ENCODE assay signal across 15 cellular contexts in genomic region chr10:5942471-5942870, GRCh38. TPM values are rescaled to one million over a fixed set of nuclear protein-coding genes. Genes with fewer than 3 reads are reported as not detected.
DNase-seq lines count a peak whose midpoint lies in the region; ATAC-seq and TF ChIP-seq lines count a peak whose summit lies in the region.
"Had no signal": no experiment of that assay in that cellular context is flagged by ENCODE, and none has a peak within 500 bp of the region (broad histone marks: within the 10 kb centered on the region; RNA-seq: fewer than 3 reads in every experiment).

No MANE protein-coding gene starts in this region.

- H3K9ac ChIP-seq in mammary epithelial cell (ENCODE audit: insufficient read depth, low read length) = no peak overlapping the region

- no peak for TF ChIP-seq CTCF in breast epithelium (IDR thresholded peaks at IDR 0.05)
- no peak for TF ChIP-seq CTCF in mammary epithelial cell (conservative IDR thresholded peaks at IDR 0.05 in 1 of 2, IDR thresholded peaks at IDR 0.05 in 1 of 2; ENCODE audit: extremely low read depth in 1 of 2, insufficient read depth in 1 of 2, low read depth in 1 of 2, low read length in 2 of 2)
- no peak for TF ChIP-seq CTCF in psoas muscle (IDR thresholded peaks at IDR 0.05)
- TF ChIP-seq CTCF in vagina (IDR thresholded peaks at IDR 0.05) = no peak

- H3K9me3 ChIP-seq in breast epithelium (no peaks in the 10 kb centered on the region), mammary epithelial cell (replicated peaks; ENCODE audit: insufficient read depth, low read length) (no peaks in the 10 kb centered on the region), psoas muscle (no peaks in the 10 kb centered on the region), vagina (no peaks in the 10 kb centered on the region)

- no peak overlapping the region for H3K4me3 ChIP-seq in breast epithelium
- no peak overlapping the region for H3K4me3 ChIP-seq in mammary epithelial cell (replicated peaks in 1 of 3; ENCODE audit: insufficient read depth in 1 of 3, low read depth in 2 of 3, low read length in 3 of 3)
- no peak overlapping the region for H3K4me3 ChIP-seq in psoas muscle
- no peak overlapping the region for H3K4me3 ChIP-seq in vagina

- ATAC-seq in psoas muscle = peak in 3 of 4 donors; percentile 8 to 19 (median 11)
- no peak for ATAC-seq in HG03439 (IDR thresholded peaks at IDR 0.05; ENCODE audit: unreplicated experiment)
- ATAC-seq: activated CD8-positive, alpha-beta memory T cell treated with anti-CD3 and anti-CD28 coated beads, Interleukin-2, amount 10 ng/mL, durations not matched to agents 7 days and 5 days had no signal

- 100% methylated on average over 8 of the region's 16 CpGs for WGBS in mammary epithelial cell (ENCODE audit: low coverage, missing lambda C conversion rate)
- WGBS in psoas muscle, 3 donors = 64 to 71% (median 71%) methylated on average over 16 of the region's 16 CpGs

- TF ChIP-seq POLR2A in breast epithelium (IDR thresholded peaks at IDR 0.05) (no peak), vagina (IDR thresholded peaks at IDR 0.05) (no peak)

- in situ Hi-C loops in mammary epithelial cell (cut with MboI; ENCODE audit: low sequenced_read_pairs in 2 of 2) = loop anchor here in 1 of 2 donors (10.0 kb wide), 1 partner anchor 142 kb away; the partner anchor contains the start of gene RBM17

- intact Hi-C loops in breast epithelium (cut with DNase I; ENCODE audit: low total_unique reads) = loop anchor here (10.0 kb wide), 1 partner anchor 142 kb away; the partner anchor contains the start of gene RBM17
- intact Hi-C loops in mammary epithelial cell (cut with micrococcal nuclease) = no loop called here
- intact Hi-C loops in psoas muscle (cut with DNase I) = no loop called here
- intact Hi-C loops in vagina (cut with DNase I) = no loop called here

- no peak overlapping the region for H3K4me2 ChIP-seq in mammary epithelial cell (ENCODE audit: insufficient read depth, low read depth, low read length)

- H3K79me2 ChIP-seq in mammary epithelial cell (ENCODE audit: insufficient read depth, low read length) = no peaks in the 10 kb centered on the region

- peaks cover 3% of the 10 kb centered on the region for H3K36me3 ChIP-seq in breast epithelium
- peaks cover 7% of the 10 kb centered on the region for H3K36me3 ChIP-seq in mammary epithelial cell (ENCODE audit: insufficient read depth, low read length)
- H3K36me3 ChIP-seq in psoas muscle (ENCODE audit: insufficient read depth in 1 of 2, low read depth in 1 of 2) = peaks cover 0 to 17% of the 10 kb centered on the region in 2 donors
- peaks cover 5 to 7% of the 10 kb centered on the region in 2 donors for H3K36me3 ChIP-seq in vagina

- DNase-seq in breast epithelium (ENCODE audit: low spot score in 2 of 2) = no peak
- no peak for DNase-seq in mammary epithelial cell
- DNase-seq in left kidney (ENCODE audit: low read depth, low spot score) = peak; percentile 32
- DNase-seq in psoas muscle = peak; percentile 60 to 75
- DNase-seq in vagina (ENCODE audit: extremely low spot score in 2 of 2) = no peak
- DNase-seq in NAMALWA (ENCODE audit: low spot score) = no peak
- no peak for DNase-seq in kidney glomerular epithelial cell (lab: John Stamatoyannopoulos, UW)
- DNase-seq: 8988T; activated CD8-positive, alpha-beta memory T cell treated with anti-CD3 and anti-CD28 coated beads, Interleukin-2, amount 10 ng/mL, durations not matched to agents 7 days and 5 days; activated naive CD8-positive, alpha-beta T cell treated with anti-CD3 and anti-CD28 coated beads for 36 hours; Calu3; foreskin keratinocyte; NCI-H748 treated with DMSO at 0.1 percent for 48 hours; trophoblast cell had no signal

- no TSS peak for BruUV-seq in mammary epithelial cell (replicated peaks; lab: Mats Ljungman, UMichigan)

- dilution Hi-C loops in mammary epithelial cell (cut with HindIII; ENCODE audit: low sequenced_read_pairs) = no loop called here

- peak overlapping the region; percentile 50 to 80 for H3K27ac ChIP-seq in breast epithelium
- no peak overlapping the region for H3K27ac ChIP-seq in mammary epithelial cell (ENCODE audit: insufficient read depth, low read depth, low read length)
- H3K27ac ChIP-seq in psoas muscle = peak overlapping the region; percentile 53
- peak overlapping the region; percentile 83 for H3K27ac ChIP-seq in vagina
- H3K27ac ChIP-seq: foreskin keratinocyte had no signal

- no peak overlapping the region for H2AFZ ChIP-seq in mammary epithelial cell (ENCODE audit: low read depth, low read length)

- no peaks in the 10 kb centered on the region for H3K27me3 ChIP-seq in breast epithelium
- no peaks in the 10 kb centered on the region for H3K27me3 ChIP-seq in mammary epithelial cell (ENCODE audit: insufficient read depth, low read length)
- no peaks in the 10 kb centered on the region for H3K27me3 ChIP-seq in psoas muscle (ENCODE audit: insufficient read depth in 3 of 3, low read length in 2 of 3)
- H3K27me3 ChIP-seq in vagina = no peaks in the 10 kb centered on the region
- H3K27me3 ChIP-seq: foreskin keratinocyte had no signal

- CTCF ChIA-PET in mammary epithelial cell (lab: Charles Lee; ENCODE audit: low non-redundant PET) = no interaction called here

- H4K20me1 ChIP-seq in mammary epithelial cell (ENCODE audit: insufficient read depth, low read length) = no peaks in the 10 kb centered on the region

- peaks cover 5 to 22% of the 10 kb centered on the region in 2 donors for H3K4me1 ChIP-seq in breast epithelium
- H3K4me1 ChIP-seq in mammary epithelial cell (ENCODE audit: insufficient read depth, low read length) = peaks cover 29% of the 10 kb centered on the region
- peaks cover 31% of the 10 kb centered on the region for H3K4me1 ChIP-seq in psoas muscle
- H3K4me1 ChIP-seq in vagina = peaks cover 49% of the 10 kb centered on the region

RNA-seq across cellular contexts. Expression of gene IL15RA, which starts 34.9 kb away (rescaled TPM):
- total RNA-seq in breast epithelium (10 to 100 TPM; 15.1 to 35.7 (median 25.9) TPM), mammary epithelial cell (1 to 10 TPM; 1.8 to 2.2 TPM), psoas muscle (10 to 100 TPM in 1 of 4 donors, 1 to 10 TPM in 3; 7.9 to 10.9 (median 9.5) TPM), vagina (41.0 TPM)
- polyA plus RNA-seq in mammary epithelial cell (2.6 TPM), psoas muscle (10 to 100 TPM in 2 of 3 donors, 1 to 10 TPM in 1; 8.9 to 13.1 (median 11.2) TPM)
- 1.3 TPM for polyA minus RNA-seq in mammary epithelial cell

RNA-seq across cellular contexts. Expression of gene FBH1, which starts 52.4 kb away (rescaled TPM):
- 100 to 1,000 TPM in 2 of 3 donors, 10 to 100 TPM in 1; 91.2 to 115 (median 109) TPM for total RNA-seq in breast epithelium
- 10 to 100 TPM; 62.7 to 77.3 TPM for total RNA-seq in mammary epithelial cell
- polyA plus RNA-seq in mammary epithelial cell = 49.3 TPM
- 161 TPM for polyA minus RNA-seq in mammary epithelial cell
- total RNA-seq in psoas muscle = 10 to 100 TPM; 32.4 to 56.7 (median 39.9) TPM
- 10 to 100 TPM; 38.2 to 59.3 (median 54.4) TPM for polyA plus RNA-seq in psoas muscle
- 108 TPM for total RNA-seq in vagina

RNA-seq across cellular contexts. Expression of gene ANKRD16, which starts 52.8 kb away (rescaled TPM):
- 10 to 100 TPM in 1 of 3 donors, 1 to 10 TPM in 2; 5.9 to 13.1 (median 8.8) TPM for total RNA-seq in breast epithelium
- total RNA-seq in mammary epithelial cell = 1 to 10 TPM; 8.2 to 8.4 TPM
- polyA plus RNA-seq in mammary epithelial cell = 6.8 TPM
- 2.8 TPM for polyA minus RNA-seq in mammary epithelial cell
- 1 to 10 TPM; 2.8 to 4.6 (median 3.2) TPM for total RNA-seq in psoas muscle
- 1 to 10 TPM; 3.5 to 4.3 (median 4.0) TPM for polyA plus RNA-seq in psoas muscle
- 17.7 TPM for total RNA-seq in vagina

Comparison
In these comparisons a context has a peak if more than half of its experiments do, and no peak if none do; other contexts are left out.
1. DNase-seq: peak in left kidney (single experiment) and psoas muscle (2 of 2); none in breast epithelium (0 of 2), mammary epithelial cell (single experiment), vagina (0 of 2), NAMALWA (single experiment) and kidney glomerular epithelial cell (single experiment).